In genomic region chr22:23281406-23282088, GRCh38 we compare ENCODE assay signal across 8 cellular contexts.
DNase-seq lines count a peak whose midpoint lies in the region; ATAC-seq and TF ChIP-seq lines count a peak whose summit lies in the region.

No MANE protein-coding gene starts in this region.

- H3K4me1 ChIP-seq in NT2/D1 (ENCODE audit: insufficient read depth, insufficient read length) (peaks cover 12% of the 10 kb centered on the region), muscle layer of duodenum (ENCODE audit: control insufficient read depth in 1 of 2, insufficient read depth in 2 of 2, low read length in 2 of 2) (peaks cover 0 to 22% of the 10 kb centered on the region in 2 donors)

- H3K9me3 ChIP-seq in NT2/D1 (ENCODE audit: insufficient read depth, low read length), result no peaks in the 10 kb centered on the region
- no peaks in the 10 kb centered on the region for H3K9me3 ChIP-seq in muscle layer of duodenum (ENCODE audit: control insufficient read depth in 1 of 2, low read length in 2 of 2)

- H3K36me3 ChIP-seq in NT2/D1 (ENCODE audit: insufficient read depth, insufficient read length, low read length) (peaks cover 83% of the 10 kb centered on the region), muscle layer of duodenum (ENCODE audit: control insufficient read depth in 1 of 2, insufficient read depth in 2 of 2, low read length in 2 of 2) (peaks cover 0 to 17% of the 10 kb centered on the region in 2 donors)

- no peak for TF ChIP-seq POLR2A in erythroblast (IDR thresholded peaks at IDR 0.05; ENCODE audit: low read length)

- H3K4me3 ChIP-seq in NT2/D1 (ENCODE audit: insufficient read length, low read depth) (no peak overlapping the region), muscle layer of duodenum (ENCODE audit: low read depth in 1 of 2, low read length in 2 of 2) (peak overlapping the region in 1 of 2 donors; percentile 22)

- peak overlapping the region; percentile 45 for H3K27ac ChIP-seq in muscle layer of duodenum (ENCODE audit: low read length)

- H3K27me3 ChIP-seq in NT2/D1 (ENCODE audit: insufficient read depth, insufficient read length), result no peaks in the 10 kb centered on the region
- no peaks in the 10 kb centered on the region for H3K27me3 ChIP-seq in muscle layer of duodenum (ENCODE audit: low read depth, low read length)

- peak overlapping the region; percentile 42 for H3K9ac ChIP-seq in NT2/D1 (ENCODE audit: insufficient read length, low read depth)

- ATAC-seq in HG03175 (IDR thresholded peaks at IDR 0.05; ENCODE audit: unreplicated experiment) (peak; percentile 59), GM21515 (IDR thresholded peaks at IDR 0.05; ENCODE audit: unreplicated experiment) (no peak)

- peak; percentile 80 for DNase-seq in CD1c-positive myeloid dendritic cell (ENCODE audit: extremely low spot score)
- peak; percentile 81 for DNase-seq in NT2/D1 (ENCODE audit: low read depth, low spot score)
- peak; percentile 71 for DNase-seq in activated T-cell treated with anti-CD3 and anti-CD28 coated beads for 1 hour (ENCODE audit: low read depth)
- peak; percentile 58 to 78 for DNase-seq in erythroblast (lab: John Stamatoyannopoulos, UW)
- DNase-seq in stimulated activated CD8-positive, alpha-beta memory T cell treated with anti-CD3 and anti-CD28 coated beads, Interleukin-4, amount 100 ng/mL, for 4 hours (ENCODE audit: low read depth in 2 of 2, low spot score in 1 of 2), result peak; percentile 54 to 63
